In the genomic region with DNA sequence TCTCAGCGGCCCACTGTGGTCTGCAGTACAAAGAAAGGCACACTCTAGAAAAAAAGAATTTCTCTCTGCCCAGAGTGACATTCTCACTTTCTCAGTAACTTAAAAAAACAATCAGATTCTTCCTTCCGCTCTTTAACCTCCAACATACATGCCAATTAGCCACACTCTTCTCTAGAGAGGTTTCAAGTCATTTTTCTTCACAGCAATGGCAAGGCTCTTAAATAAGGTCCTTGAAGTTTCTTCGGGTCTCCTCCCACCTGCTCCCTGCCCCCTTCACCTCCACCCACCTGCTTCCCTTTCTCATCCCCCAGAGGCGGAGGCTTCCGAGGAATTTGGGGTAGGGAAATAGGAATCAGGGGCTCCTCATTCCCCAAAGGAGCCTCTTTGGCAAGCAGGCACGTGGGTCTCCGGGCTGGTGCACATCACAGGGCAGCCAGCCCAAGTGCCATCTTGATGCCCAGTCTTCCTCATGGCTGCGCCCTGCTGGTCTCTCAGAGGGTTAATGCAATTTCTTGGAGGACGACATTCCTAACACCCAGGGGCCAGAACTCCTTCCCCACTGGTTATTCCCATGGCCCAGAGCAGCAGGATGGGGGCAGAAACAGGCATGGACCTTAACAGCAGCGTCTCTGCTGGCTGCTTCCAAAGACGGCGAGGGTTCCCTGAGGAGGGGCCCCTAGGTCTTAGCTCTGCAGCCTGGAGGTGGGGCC, we compare ENCODE assay signal across 1 cellular context.
TF ChIP-seq lines count a peak whose summit lies in the region.

No MANE protein-coding gene starts in this region.

TF ChIP-seq in HEK293, 187 proteins besides CTCF, POLR2A, EP300 and RAD21:
- TF ChIP-seq GLIS2 (tag by site-specific recombination; IDR thresholded peaks at IDR 0.05): peak; percentile 19; the same call in 1 of the 2 replicates
- TF ChIP-seq ZNF600 (tag by site-specific recombination; IDR thresholded peaks at IDR 0.05): 0 out of 2 replicates have a peak, but pooled peaks have one; percentile 17
- TF ChIP-seq SP3 (tag by site-specific recombination; IDR thresholded peaks at IDR 0.05): no peak
- TF ChIP-seq ZNF488 (tag by site-specific recombination; IDR thresholded peaks at IDR 0.05): no peak
- TF ChIP-seq, protein P1, sequence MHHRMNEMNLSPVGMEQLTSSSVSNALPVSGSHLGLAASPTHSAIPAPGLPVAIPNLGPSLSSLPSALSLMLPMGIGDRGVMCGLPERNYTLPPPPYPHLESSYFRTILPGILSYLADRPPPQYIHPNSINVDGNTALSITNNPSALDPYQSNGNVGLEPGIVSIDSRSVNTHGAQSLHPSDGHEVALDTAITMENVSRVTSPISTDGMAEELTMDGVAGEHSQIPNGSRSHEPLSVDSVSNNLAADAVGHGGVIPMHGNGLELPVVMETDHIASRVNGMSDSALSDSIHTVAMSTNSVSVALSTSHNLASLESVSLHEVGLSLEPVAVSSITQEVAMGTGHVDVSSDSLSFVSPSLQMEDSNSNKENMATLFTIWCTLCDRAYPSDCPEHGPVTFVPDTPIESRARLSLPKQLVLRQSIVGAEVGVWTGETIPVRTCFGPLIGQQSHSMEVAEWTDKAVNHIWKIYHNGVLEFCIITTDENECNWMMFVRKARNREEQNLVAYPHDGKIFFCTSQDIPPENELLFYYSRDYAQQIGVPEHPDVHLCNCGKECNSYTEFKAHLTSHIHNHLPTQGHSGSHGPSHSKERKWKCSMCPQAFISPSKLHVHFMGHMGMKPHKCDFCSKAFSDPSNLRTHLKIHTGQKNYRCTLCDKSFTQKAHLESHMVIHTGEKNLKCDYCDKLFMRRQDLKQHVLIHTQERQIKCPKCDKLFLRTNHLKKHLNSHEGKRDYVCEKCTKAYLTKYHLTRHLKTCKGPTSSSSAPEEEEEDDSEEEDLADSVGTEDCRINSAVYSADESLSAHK (tag by site-specific recombination; IDR thresholded peaks at IDR 0.05): peak; percentile 69
- TF ChIP-seq EGR2 (tag by site-specific recombination; IDR thresholded peaks at IDR 0.05; ENCODE audit: low read depth): peak; percentile 71
- TF ChIP-seq, protein P2, sequence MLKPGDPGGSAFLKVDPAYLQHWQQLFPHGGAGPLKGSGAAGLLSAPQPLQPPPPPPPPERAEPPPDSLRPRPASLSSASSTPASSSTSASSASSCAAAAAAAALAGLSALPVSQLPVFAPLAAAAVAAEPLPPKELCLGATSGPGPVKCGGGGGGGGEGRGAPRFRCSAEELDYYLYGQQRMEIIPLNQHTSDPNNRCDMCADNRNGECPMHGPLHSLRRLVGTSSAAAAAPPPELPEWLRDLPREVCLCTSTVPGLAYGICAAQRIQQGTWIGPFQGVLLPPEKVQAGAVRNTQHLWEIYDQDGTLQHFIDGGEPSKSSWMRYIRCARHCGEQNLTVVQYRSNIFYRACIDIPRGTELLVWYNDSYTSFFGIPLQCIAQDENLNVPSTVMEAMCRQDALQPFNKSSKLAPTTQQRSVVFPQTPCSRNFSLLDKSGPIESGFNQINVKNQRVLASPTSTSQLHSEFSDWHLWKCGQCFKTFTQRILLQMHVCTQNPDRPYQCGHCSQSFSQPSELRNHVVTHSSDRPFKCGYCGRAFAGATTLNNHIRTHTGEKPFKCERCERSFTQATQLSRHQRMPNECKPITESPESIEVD (tag by site-specific recombination; IDR thresholded peaks at IDR 0.05): peak; percentile 91; the same call in 1 of the 2 replicates
- 0 out of 2 replicates have a peak, but pooled peaks have one; percentile 1 for TF ChIP-seq ZBTB44 (tag by site-specific recombination; IDR thresholded peaks at IDR 0.05)
- no peak for TF ChIP-seq ZFP41 (tag by site-specific recombination; IDR thresholded peaks at IDR 0.05; ENCODE audit: borderline replicate concordance)
- TF ChIP-seq IKZF3 (tag by site-specific recombination; IDR thresholded peaks at IDR 0.05): 0 out of 2 replicates have a peak, but pooled peaks have one; percentile 31
- peak; percentile 33 for TF ChIP-seq ZIC2 (tag by site-specific recombination; IDR thresholded peaks at IDR 0.05)
- TF ChIP-seq ZFHX2 (tag by site-specific recombination; conservative IDR thresholded peaks at IDR 0.05): peak; percentile 72
